In the genomic region with DNA sequence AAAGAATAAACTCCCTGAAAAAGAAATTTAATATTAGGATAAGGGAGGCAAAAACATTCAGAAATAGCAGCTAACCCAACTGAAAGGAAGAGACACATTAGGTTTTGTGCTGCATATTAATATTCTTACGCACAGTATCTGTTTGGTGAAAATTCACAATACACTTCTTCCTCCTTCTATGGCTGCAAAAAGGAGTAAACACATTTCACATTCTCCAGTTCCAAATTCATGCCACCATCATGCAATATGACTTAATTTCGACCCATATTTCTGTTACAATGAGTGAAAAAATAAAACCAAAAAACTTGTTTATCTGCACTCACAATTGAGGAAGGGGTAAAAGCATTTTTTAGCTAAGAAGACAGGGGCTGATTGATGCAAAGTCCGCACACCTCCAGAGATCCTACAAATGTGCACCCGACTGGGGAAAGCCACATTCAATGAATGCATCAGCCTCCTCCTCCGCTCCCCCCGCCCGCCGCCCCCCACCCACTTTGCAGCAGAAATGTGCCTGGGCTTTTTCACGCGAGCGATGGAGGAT, we compare ENCODE assay signal across 1 cellular context.
TF ChIP-seq lines count a peak whose summit lies in the region.

No MANE protein-coding gene starts in this region.

TF ChIP-seq in HepG2, 621 proteins besides CTCF, POLR2A, EP300 and RAD21 (continued from another document):
- TF ChIP-seq ZNF577 (CRISPR knock-in tag; IDR thresholded peaks at IDR 0.05; ENCODE audit: borderline replicate concordance, low read depth): no peak
- TF ChIP-seq ZNF746 (CRISPR knock-in tag; IDR thresholded peaks at IDR 0.05): no peak
- TF ChIP-seq SMARCE1 (IDR thresholded peaks at IDR 0.05; ENCODE audit: borderline replicate concordance): no peak
- TF ChIP-seq JDP2 (CRISPR knock-in tag; IDR thresholded peaks at IDR 0.05; ENCODE audit: borderline replicate concordance): no peak
- no peak for TF ChIP-seq IKZF4 (CRISPR knock-in tag; IDR thresholded peaks at IDR 0.05; ENCODE audit: borderline replicate concordance, low read depth, not compliant biosample characterization)
